In the genomic region with DNA sequence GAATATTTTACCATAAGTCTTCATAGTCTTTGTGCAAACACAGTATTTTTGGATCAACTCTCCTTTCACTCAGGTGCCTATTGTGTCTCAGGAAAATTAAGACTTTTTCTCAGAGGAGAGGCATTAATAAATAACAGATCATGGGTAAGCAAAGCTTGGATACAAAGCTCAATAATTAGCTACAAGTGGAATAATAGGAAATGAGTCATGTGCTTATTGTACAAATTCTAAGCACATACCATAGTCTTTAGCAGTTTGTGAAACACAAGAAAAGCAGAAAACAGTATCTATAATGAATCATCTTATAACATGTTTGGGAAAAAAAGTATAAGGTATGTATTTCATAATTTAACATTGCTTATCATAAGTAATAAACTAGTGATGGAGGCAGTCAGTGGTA, we compare ENCODE assay signal across 23 cellular contexts.
"Had no signal": no experiment of that assay in that cellular context is flagged by ENCODE, and none has a peak within 500 bp of the region (broad histone marks: within the 10 kb centered on the region; RNA-seq: fewer than 3 reads in every experiment).

No MANE protein-coding gene starts in this region.

- H3K4me3 ChIP-seq: ascending aorta, breast epithelium, esophagus squamous epithelium, hepatocyte, left lung, spleen, thoracic aorta, upper lobe of left lung had no signal

- H3K36me3 Mint-ChIP-seq: activated CD8-positive, alpha-beta memory T cell treated with anti-CD3 and anti-CD28 coated beads, Interleukin-2, amount 10 ng/mL, durations not matched to agents 7 days and 5 days; activated naive CD4-positive, alpha-beta T cell treated with anti-CD3 and anti-CD28 coated beads, Interleukin-2, amount 10 ng/mL, durations not matched to agents 7 days and 5 days; stimulated activated memory B cell treated with anti-CD40 and anti-IgM and Interleukin-4, amounts not matched to agents 10 μg/mL and 1 μg/mL and 100 μg/mL, for 72 hours had no signal

- ATAC-seq: activated CD8-positive, alpha-beta memory T cell treated with anti-CD3 and anti-CD28 coated beads, Interleukin-2, amount 10 ng/mL, durations not matched to agents 7 days and 5 days; left lung; stimulated activated memory B cell treated with anti-CD40 and anti-IgM and Interleukin-4, amounts not matched to agents 10 μg/mL and 1 μg/mL and 100 μg/mL, for 72 hours had no signal

- H3K27me3 Mint-ChIP-seq: activated CD4-positive, alpha-beta memory T cell treated with anti-CD3 and anti-CD28 coated beads, Interleukin-2, amount 10 ng/mL, durations not matched to agents 7 days and 5 days; activated CD8-positive, alpha-beta memory T cell treated with anti-CD3 and anti-CD28 coated beads, Interleukin-2, amount 10 ng/mL, durations not matched to agents 7 days and 5 days; activated naive CD4-positive, alpha-beta T cell treated with anti-CD3 and anti-CD28 coated beads, Interleukin-2, amount 10 ng/mL, durations not matched to agents 7 days and 5 days; stimulated activated memory B cell treated with anti-CD40 and anti-IgM and Interleukin-4, amounts not matched to agents 10 μg/mL and 1 μg/mL and 100 μg/mL, for 72 hours had no signal

- H3K27ac ChIP-seq: ascending aorta, breast epithelium, esophagus squamous epithelium, hepatocyte, left lung, spleen, thoracic aorta, upper lobe of left lung had no signal

- DNase-seq: activated CD4-positive, alpha-beta memory T cell treated with anti-CD3 and anti-CD28 coated beads, Interleukin-2, amount 10 ng/mL, durations not matched to agents 7 days and 5 days; activated CD4-positive, alpha-beta T cell treated with anti-CD3 and anti-CD28 coated beads for 48 hours; activated CD4-positive, CD25-positive, alpha-beta regulatory T cell; activated CD8-positive, alpha-beta memory T cell treated with anti-CD3 and anti-CD28 coated beads, Interleukin-2, amount 10 ng/mL, durations not matched to agents 7 days and 5 days; activated naive CD4-positive, alpha-beta T cell treated with anti-CD3 and anti-CD28 coated beads, Interleukin-2, amount 10 ng/mL, durations not matched to agents 7 days and 5 days; cerebellar nuclear complex; effector CD4-positive, alpha-beta T cell; esophagus squamous epithelium; islet precursor cell; left lung; nephron progenitor cell; nucleus accumbens; posterior cingulate gyrus; retina; spleen; stimulated activated CD4-positive, alpha-beta T cell treated with anti-CD3 and anti-CD28 coated beads, Interleukin-4, amount 100 ng/mL, for 4 hours; T1000; upper lobe of left lung had no signal

- H3K4me1 Mint-ChIP-seq: activated CD4-positive, alpha-beta memory T cell treated with anti-CD3 and anti-CD28 coated beads, Interleukin-2, amount 10 ng/mL, durations not matched to agents 7 days and 5 days; activated CD8-positive, alpha-beta memory T cell treated with anti-CD3 and anti-CD28 coated beads, Interleukin-2, amount 10 ng/mL, durations not matched to agents 7 days and 5 days; activated naive CD4-positive, alpha-beta T cell treated with anti-CD3 and anti-CD28 coated beads, Interleukin-2, amount 10 ng/mL, durations not matched to agents 7 days and 5 days; nephron progenitor cell; stimulated activated memory B cell treated with anti-CD40 and anti-IgM and Interleukin-4, amounts not matched to agents 10 μg/mL and 1 μg/mL and 100 μg/mL, for 72 hours had no signal

- H3K9me3 Mint-ChIP-seq: nephron progenitor cell had no signal

- H3K27ac Mint-ChIP-seq: activated CD4-positive, alpha-beta memory T cell treated with anti-CD3 and anti-CD28 coated beads, Interleukin-2, amount 10 ng/mL, durations not matched to agents 7 days and 5 days; activated CD8-positive, alpha-beta memory T cell treated with anti-CD3 and anti-CD28 coated beads, Interleukin-2, amount 10 ng/mL, durations not matched to agents 7 days and 5 days; activated naive CD4-positive, alpha-beta T cell treated with anti-CD3 and anti-CD28 coated beads, Interleukin-2, amount 10 ng/mL, durations not matched to agents 7 days and 5 days; nephron progenitor cell; stimulated activated memory B cell treated with anti-CD40 and anti-IgM and Interleukin-4, amounts not matched to agents 10 μg/mL and 1 μg/mL and 100 μg/mL, for 72 hours had no signal

- H3K4me3 Mint-ChIP-seq: activated CD4-positive, alpha-beta memory T cell treated with anti-CD3 and anti-CD28 coated beads, Interleukin-2, amount 10 ng/mL, durations not matched to agents 7 days and 5 days; activated CD8-positive, alpha-beta memory T cell treated with anti-CD3 and anti-CD28 coated beads, Interleukin-2, amount 10 ng/mL, durations not matched to agents 7 days and 5 days; activated naive CD4-positive, alpha-beta T cell treated with anti-CD3 and anti-CD28 coated beads, Interleukin-2, amount 10 ng/mL, durations not matched to agents 7 days and 5 days; nephron progenitor cell; stimulated activated memory B cell treated with anti-CD40 and anti-IgM and Interleukin-4, amounts not matched to agents 10 μg/mL and 1 μg/mL and 100 μg/mL, for 72 hours had no signal
